ENCODE assay signal across 10 cellular contexts in the genomic region with DNA sequence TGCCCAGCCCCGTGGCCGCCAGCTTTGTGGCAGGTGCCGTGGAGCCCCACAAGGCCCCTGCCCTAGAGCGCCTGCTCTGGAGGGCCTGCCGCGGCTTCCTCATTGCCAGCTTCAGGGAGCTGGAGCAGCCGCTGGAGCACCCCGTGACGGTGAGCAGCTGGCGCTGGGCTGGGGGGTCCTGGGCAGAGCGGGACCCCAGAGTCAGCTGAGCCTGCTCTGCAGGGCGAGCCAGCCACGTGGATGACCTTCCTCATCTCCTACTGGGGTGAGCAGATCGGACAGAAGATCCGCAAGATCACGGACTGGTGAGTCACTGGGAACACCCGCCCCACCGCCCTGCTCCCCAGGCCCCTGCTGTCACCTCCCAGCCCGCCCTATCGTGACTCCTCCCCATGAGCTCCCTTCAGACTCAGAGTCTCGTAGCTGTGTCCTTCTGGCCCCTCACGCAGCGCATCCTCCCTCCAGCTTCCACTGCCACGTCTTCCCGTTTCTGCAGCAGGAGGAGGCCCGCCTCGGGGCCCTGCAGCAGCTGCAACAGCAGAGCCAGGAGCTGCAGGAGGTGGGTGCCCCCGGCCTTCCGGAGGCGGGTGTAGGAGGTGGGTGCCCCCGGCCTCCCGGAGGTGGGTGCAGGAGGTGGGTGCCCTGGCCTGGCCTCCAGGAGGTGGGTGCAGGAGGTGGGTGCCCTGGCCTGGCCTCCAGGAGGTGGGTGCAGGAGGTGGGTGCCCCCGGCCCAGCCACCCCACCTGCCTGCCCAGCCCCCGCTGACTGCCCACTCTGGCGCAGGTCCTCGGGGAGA. TPM values are rescaled to one million over a fixed set of nuclear protein-coding genes. Genes with fewer than 3 reads are reported as not detected.
DNase-seq lines count a peak whose midpoint lies in the region; ATAC-seq and TF ChIP-seq lines count a peak whose summit lies in the region.
"Had no signal": no experiment of that assay in that cellular context is flagged by ENCODE, and none has a peak within 500 bp of the region (broad histone marks: within the 10 kb centered on the region; RNA-seq: fewer than 3 reads in every experiment).

No MANE protein-coding gene starts in this region.

- no peaks in the 10 kb centered on the region for H3K27me3 Mint-ChIP-seq in T-helper 17 cell

- H3K36me3 Mint-ChIP-seq in T-helper 17 cell (ENCODE audit: low read depth): no peaks in the 10 kb centered on the region

- H3K4me1 Mint-ChIP-seq in T-helper 17 cell: peaks cover 19% of the 10 kb centered on the region

- H3K4me3 ChIP-seq in choroid plexus epithelial cell (ENCODE audit: low read depth, low read length): peak overlapping the region; percentile 3
- H3K4me3 ChIP-seq: gastrocnemius medialis had no signal

- no peak overlapping the region for H3K4me3 Mint-ChIP-seq in T-helper 17 cell

- H3K27ac Mint-ChIP-seq in T-helper 17 cell: no peak overlapping the region

- ATAC-seq in GM18867 (IDR thresholded peaks at IDR 0.05; ENCODE audit: unreplicated experiment): no peak
- no peak for ATAC-seq in T-helper 17 cell
- ATAC-seq: gastrocnemius medialis had no signal

- no peaks in the 10 kb centered on the region for H3K9me3 ChIP-seq in T-helper 17 cell (ENCODE audit: control insufficient read depth, low read length, poor library complexity, severe bottlenecking)
- H3K9me3 ChIP-seq: gastrocnemius medialis had no signal

- peak; percentile 96 for DNase-seq in A172 (ENCODE audit: low spot score)
- DNase-seq in M059J (ENCODE audit: low read depth): peak; percentile 24
- DNase-seq in choroid plexus epithelial cell (ENCODE audit: low read depth): peak; percentile 93
- no peak for DNase-seq in T-helper 17 cell
- DNase-seq in NCI-H146 treated with DMSO at 0.1 percent for 48 hours (lab: John Stamatoyannopoulos, UW; ENCODE audit: unreplicated experiment): no peak
- DNase-seq: activated naive CD4-positive, alpha-beta T cell treated with Interleukin-2 at 50 U/mL for 16 hours; gastrocnemius medialis; nucleus accumbens; stimulated activated naive CD4-positive, alpha-beta T cell had no signal

- TF ChIP-seq CTCF in choroid plexus epithelial cell (conservative IDR thresholded peaks at IDR 0.05; ENCODE audit: low read depth, low read length): no peak

RNA-seq across cellular contexts. Expression of a gene that starts 4.7 kb away (rescaled TPM):
- total RNA-seq in A172 (2014; rRNA removed; shearing (Covaris generic)): 149 and 167 TPM in 2 replicates
- total RNA-seq in M059J (2014; rRNA removed; shearing (Covaris generic)): 29.0 and 33.9 TPM in 2 replicates
- 100 to 1,000 TPM; 187 to 207 TPM for total RNA-seq in T-helper 17 cell

RNA-seq across cellular contexts. Expression of a gene that starts 13.1 kb away (rescaled TPM):
- 255 and 310 TPM in 2 replicates for total RNA-seq in A172 (2014; rRNA removed; shearing (Covaris generic))
- 290 and 295 TPM in 2 replicates for total RNA-seq in M059J (2014; rRNA removed; shearing (Covaris generic))
- total RNA-seq in T-helper 17 cell: 10 to 100 TPM; 59.5 to 64.2 TPM

RNA-seq across cellular contexts. Expression of a gene that starts 33.4 kb away (rescaled TPM):
- total RNA-seq in A172 (2014; rRNA removed; shearing (Covaris generic)): 54.0 and 64.8 TPM in 2 replicates
- 11.0 and 16.8 TPM in 2 replicates for total RNA-seq in M059J (2014; rRNA removed; shearing (Covaris generic))
- total RNA-seq in T-helper 17 cell: 1 to 10 TPM; 1.1 TPM

RNA-seq across cellular contexts. Expression of a gene that starts 39.6 kb away (rescaled TPM):
- 22.1 and 34.3 TPM in 2 replicates for total RNA-seq in A172 (2014; rRNA removed; shearing (Covaris generic))
- total RNA-seq in M059J (2014; rRNA removed; shearing (Covaris generic)): 56.3 and 75.4 TPM in 2 replicates
- 10 to 100 TPM; 24.7 to 27.2 TPM for total RNA-seq in T-helper 17 cell

Comparison
In these comparisons a context has a peak if more than half of its experiments do, and no peak if none do; other contexts are left out.
1. DNase-seq: peak in A172 (single experiment), M059J (single experiment) and choroid plexus epithelial cell (single experiment); none in T-helper 17 cell (0 of 3) and NCI-H146 treated with DMSO at 0.1 percent for 48 hours (single experiment).